In genomic region chr17:21670361-21671155, GRCh38 we compare ENCODE assay signal across 12 cellular contexts. TPM values are rescaled to one million over a fixed set of nuclear protein-coding genes. Genes with fewer than 3 reads are reported as not detected.
"Had no signal": no experiment of that assay in that cellular context is flagged by ENCODE, and none has a peak within 500 bp of the region (broad histone marks: within the 10 kb centered on the region; RNA-seq: fewer than 3 reads in every experiment).

No MANE protein-coding gene starts in this region.

RNA-seq across cellular contexts. Expression of gene KCNJ18, which starts 21.8 kb away (rescaled TPM):
- total RNA-seq: esophagus muscularis mucosa, fibroblast of villous mesenchyme, gastrocnemius medialis, heart right ventricle, kidney, left cardiac atrium, left ventricle myocardium inferior, lower lobe of right lung, occipital lobe, pulmonary artery endothelial cell, sciatic nerve had no signal
- polyA plus RNA-seq: heart right ventricle, immature natural killer cell had no signal
